8 cellular contexts compared by ENCODE assay signal in the genomic region with DNA sequence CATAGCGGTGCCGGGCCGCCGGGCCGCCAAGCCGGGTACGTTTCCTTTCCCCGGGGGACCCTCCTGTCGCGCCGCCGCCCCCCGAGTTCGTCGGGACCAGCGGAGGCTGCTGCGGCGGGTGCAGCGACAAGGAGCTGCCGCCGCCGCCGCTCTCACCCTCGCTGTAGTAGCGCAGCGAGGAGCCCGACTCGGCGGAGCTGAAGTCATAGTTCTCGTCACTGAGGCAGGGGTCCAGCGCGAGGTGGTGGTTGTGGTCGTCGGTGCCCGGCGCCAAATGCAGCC. TPM values are rescaled to one million over a fixed set of nuclear protein-coding genes. Genes with fewer than 3 reads are reported as not detected.
DNase-seq lines count a peak whose midpoint lies in the region; ATAC-seq and TF ChIP-seq lines count a peak whose summit lies in the region.

No MANE protein-coding gene starts in this region.

- peak overlapping the region; percentile 95 to 99 for H3K27ac Mint-ChIP-seq in activated naive CD4-positive, alpha-beta T cell treated with anti-CD3 and anti-CD28 coated beads, Interleukin-2, amount 50 U/mL, for 72 hours

- no peaks in the 10 kb centered on the region for H3K9me3 Mint-ChIP-seq in activated naive CD4-positive, alpha-beta T cell treated with anti-CD3 and anti-CD28 coated beads, Interleukin-2, amount 50 U/mL, for 72 hours

- H3K4me3 ChIP-seq in AG04449 (ENCODE audit: low read depth, low read length) (peak overlapping the region; percentile 89), right cardiac atrium (ENCODE audit: low read length) (peak overlapping the region; percentile 68), skeletal muscle satellite cell (ENCODE audit: low read length) (peak overlapping the region; percentile 93)

- ATAC-seq in GM19025 (IDR thresholded peaks at IDR 0.05; ENCODE audit: low read depth, unreplicated experiment), result peak; percentile 18
- ATAC-seq in HG03354 (IDR thresholded peaks at IDR 0.05; ENCODE audit: poor library complexity, severe bottlenecking, unreplicated experiment), result peak; percentile 34
- ATAC-seq in activated naive CD4-positive, alpha-beta T cell treated with anti-CD3 and anti-CD28 coated beads, Interleukin-2, amount 50 U/mL, for 72 hours, result peak; percentile 16 to 27
- ATAC-seq in right cardiac atrium, result peak; percentile 56 to 59

- H3K36me3 Mint-ChIP-seq in activated naive CD4-positive, alpha-beta T cell treated with anti-CD3 and anti-CD28 coated beads, Interleukin-2, amount 50 U/mL, for 72 hours, result peaks cover 27 to 38% of the 10 kb centered on the region in 2 donors

- no peaks in the 10 kb centered on the region for H3K27me3 ChIP-seq in right cardiac atrium (ENCODE audit: control insufficient read depth, insufficient read depth)
- no peaks in the 10 kb centered on the region for H3K27me3 ChIP-seq in skeletal muscle satellite cell (ENCODE audit: control insufficient read depth, insufficient read depth, low read length)

- DNase-seq in AG04449 (ENCODE audit: low read depth, low spot score) (no peak), right cardiac atrium (no peak), HuH-7 (ENCODE audit: low spot score) (no peak), NCI-H1930 (lab: John Stamatoyannopoulos, UW) (no peak)
- DNase-seq in activated naive CD4-positive, alpha-beta T cell treated with anti-CD3 and anti-CD28 coated beads, Interleukin-2, amount 50 U/mL, for 72 hours (ENCODE audit: low spot score in 2 of 2), result no peak

- no peaks in the 10 kb centered on the region for H3K9me3 ChIP-seq in right cardiac atrium (ENCODE audit: control insufficient read depth, low read length)
- H3K9me3 ChIP-seq in skeletal muscle satellite cell (replicated peaks; ENCODE audit: low read length), result no peaks in the 10 kb centered on the region

- under 1% methylated on average over 36 of the region's 36 CpGs for WGBS in right cardiac atrium

- H3K4me1 ChIP-seq in right cardiac atrium (ENCODE audit: control insufficient read depth, insufficient read depth, low read length) (no peaks in the 10 kb centered on the region), skeletal muscle satellite cell (ENCODE audit: control insufficient read depth, insufficient read depth, low read length) (peaks cover 6% of the 10 kb centered on the region)

- peak overlapping the region; percentile 87 for H3K27ac ChIP-seq in right cardiac atrium (ENCODE audit: low read length)

- TF ChIP-seq CTCF in AG04449 (IDR thresholded peaks at IDR 0.05; ENCODE audit: insufficient read depth, low read length, missing control alignments), result no peak

- H3K9ac ChIP-seq in skeletal muscle satellite cell (ENCODE audit: low read depth, low read length), result peak overlapping the region; percentile 82

- CTCF ChIA-PET in AG04449 (lab: Yijun Ruan, JAX), result interaction anchor here (0.7 to 2.1 kb wide), 5 partner anchors 19 to 144 kb away, joined by 3 to 7 read pairs (median 3); no protein-coding TSS in a partner anchor

- peak overlapping the region; percentile 86 for H3K4me2 ChIP-seq in skeletal muscle satellite cell (ENCODE audit: low read length)

- POLR2A ChIA-PET in AG04449 (lab: Yijun Ruan, JAX), result interaction anchor here (0.7 to 1.7 kb wide), 5 partner anchors 15 to 457 kb away, joined by 3 to 4 read pairs (median 3); partner anchors contain the start of genes ERO1A, FERMT2 and GNPNAT1

- H3K36me3 ChIP-seq in skeletal muscle satellite cell (ENCODE audit: insufficient read depth, low read length), result no peaks in the 10 kb centered on the region

- intact Hi-C loops in right cardiac atrium (cut with DNase I), result no loop called here

RNA-seq across cellular contexts. Expression of gene DDHD1, which starts 0.6 kb away (rescaled TPM):
- total RNA-seq in activated naive CD4-positive, alpha-beta T cell treated with anti-CD3 and anti-CD28 coated beads, Interleukin-2, amount 50 U/mL, for 72 hours, result 10 to 100 TPM; 35.3 to 50.1 TPM
- total RNA-seq in right cardiac atrium, result 10 to 100 TPM in 1 of 4 donors, 1 to 10 TPM in 3; 9.5 to 10.8 (median 9.6) TPM
- polyA plus RNA-seq in right cardiac atrium, result 3.8 TPM
- 25.8 and 31.4 TPM in 2 replicates for total RNA-seq in skeletal muscle satellite cell (2012; rRNA removed)
